ENCODE assay signal across 1 cellular context in the genomic region with DNA sequence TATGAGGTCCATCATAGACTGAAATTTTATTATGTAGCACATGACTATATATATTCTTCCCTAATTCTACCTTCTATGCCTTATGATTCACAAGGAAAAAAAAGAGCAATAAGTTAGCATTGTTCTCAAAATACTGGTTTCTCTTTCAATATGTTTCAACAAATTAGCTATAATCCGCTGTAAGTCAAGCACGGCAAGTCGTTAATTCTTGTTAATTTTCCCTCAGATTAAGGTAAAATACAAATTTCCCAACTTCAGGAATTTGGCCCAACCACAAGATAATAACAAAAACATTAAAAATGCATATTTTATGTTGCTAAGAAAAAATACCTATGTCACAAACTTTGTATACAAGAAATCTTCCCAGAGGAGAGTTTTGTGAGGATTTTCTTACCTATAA.
A peak's percentile ranks its signal among the peaks of the same experiment; 100 is the strongest.
TF ChIP-seq lines count a peak whose summit lies in the region.

No MANE protein-coding gene starts in this region.

TF ChIP-seq in GM12878, 131 proteins besides CTCF, POLR2A, EP300 and RAD21 (continued from another document):
- TF ChIP-seq STAT3 (IDR thresholded peaks at IDR 0.05; ENCODE audit: low read depth, low read length) = no peak
- TF ChIP-seq, protein P1, sequence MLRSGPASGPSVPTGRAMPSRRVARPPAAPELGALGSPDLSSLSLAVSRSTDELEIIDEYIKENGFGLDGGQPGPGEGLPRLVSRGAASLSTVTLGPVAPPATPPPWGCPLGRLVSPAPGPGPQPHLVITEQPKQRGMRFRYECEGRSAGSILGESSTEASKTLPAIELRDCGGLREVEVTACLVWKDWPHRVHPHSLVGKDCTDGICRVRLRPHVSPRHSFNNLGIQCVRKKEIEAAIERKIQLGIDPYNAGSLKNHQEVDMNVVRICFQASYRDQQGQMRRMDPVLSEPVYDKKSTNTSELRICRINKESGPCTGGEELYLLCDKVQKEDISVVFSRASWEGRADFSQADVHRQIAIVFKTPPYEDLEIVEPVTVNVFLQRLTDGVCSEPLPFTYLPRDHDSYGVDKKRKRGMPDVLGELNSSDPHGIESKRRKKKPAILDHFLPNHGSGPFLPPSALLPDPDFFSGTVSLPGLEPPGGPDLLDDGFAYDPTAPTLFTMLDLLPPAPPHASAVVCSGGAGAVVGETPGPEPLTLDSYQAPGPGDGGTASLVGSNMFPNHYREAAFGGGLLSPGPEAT (IDR thresholded peaks at IDR 0.05; ENCODE audit: low read depth) = peak; percentile 73
- no peak for TF ChIP-seq CBX5 (IDR thresholded peaks at IDR 0.05; ENCODE audit: low read depth)
- no peak for TF ChIP-seq PAX5 (IDR thresholded peaks at IDR 0.05; ENCODE audit: borderline replicate concordance, low read depth, low read length)
- TF ChIP-seq JUNB (IDR thresholded peaks at IDR 0.05) = 0 out of 2 replicates have a peak, but pooled peaks have one; percentile 37
- TF ChIP-seq PML (IDR thresholded peaks at IDR 0.05; ENCODE audit: low read length) = no peak
- no peak for TF ChIP-seq SPI1 (IDR thresholded peaks at IDR 0.05; ENCODE audit: borderline replicate concordance, insufficient read depth, low read depth, low read length)
TF ChIP-seq in GM12878: peak in this region for 5.
